Comparison of ENCODE assay signal across 8 cellular contexts in genomic region chr16:678858-679807, GRCh38. TPM values are rescaled to one million over a fixed set of nuclear protein-coding genes. Genes with fewer than 3 reads are reported as not detected.
A peak's percentile ranks its signal among the peaks of the same experiment; 100 is the strongest.
DNase-seq lines count a peak whose midpoint lies in the region; ATAC-seq, FAIRE-seq and TF ChIP-seq lines count a peak whose summit lies in the region.

No MANE protein-coding gene starts in this region.

- intact Hi-C loops in endothelial cell of umbilical vein (cut with micrococcal nuclease), result loop anchor here (1.0 kb wide), 1 partner anchor 11 kb away; the partner anchor contains the start of gene RHOT2
- intact Hi-C loops in mucosa of descending colon (cut with DNase I, micrococcal nuclease), result no loop called here
- intact Hi-C loops in stomach (cut with DNase I; ENCODE audit: low total_unique reads), result no loop called here

- ATAC-seq in mucosa of descending colon, result peak; percentile 20

- TF ChIP-seq POLR2A in GM12892 (IDR thresholded peaks at IDR 0.05; ENCODE audit: low read depth, low read length), result no peak
- no peak for TF ChIP-seq POLR2A in endothelial cell of umbilical vein (IDR thresholded peaks at IDR 0.05; ENCODE audit: low read depth, low read length)
- no peak for TF ChIP-seq POLR2A in stomach (IDR thresholded peaks at IDR 0.05)

- H3K4me1 ChIP-seq in endothelial cell of umbilical vein (ENCODE audit: control insufficient read depth, extremely low read depth, insufficient read depth, low read length) (peaks cover 20% of the 10 kb centered on the region), mucosa of descending colon (ENCODE audit: low read depth) (peaks cover 64% of the 10 kb centered on the region), stomach (peaks cover 55 to 84% (median 80%) of the 10 kb centered on the region in 4 donors)

- peak overlapping the region; percentile 22 for H3K4me2 ChIP-seq in endothelial cell of umbilical vein (ENCODE audit: insufficient read depth, low read length)

- H3K36me3 ChIP-seq in endothelial cell of umbilical vein (ENCODE audit: control insufficient read depth in 2 of 2, extremely low read depth in 1 of 2, insufficient read depth in 2 of 2, low read length in 2 of 2), result peaks cover 7 to 12% of the 10 kb centered on the region in 2 experiments
- H3K36me3 ChIP-seq in mucosa of descending colon (ENCODE audit: low read depth), result peaks cover 5% of the 10 kb centered on the region
- H3K36me3 ChIP-seq in stomach, result peaks cover 22 to 25% (median 23%) of the 10 kb centered on the region in 4 donors

- no peak overlapping the region for H3K9ac ChIP-seq in endothelial cell of umbilical vein (replicated peaks; ENCODE audit: extremely low read depth, insufficient read depth, low read length)

- dilution Hi-C loops in endothelial cell of umbilical vein (cut with MboI; ENCODE audit: extremely low pct_ligation_motif_present, low sequenced_read_pairs), result no loop called here

- 17 to 45% (median 26%) methylated on average over 27 to 51 of the region's 51 CpGs for WGBS in stomach, 5 donors

- TF ChIP-seq EP300 in stomach (IDR thresholded peaks at IDR 0.05), result no peak

- no peak for TF ChIP-seq CTCF in 22Rv1 (IDR thresholded peaks at IDR 0.05)
- no peak for TF ChIP-seq CTCF in endothelial cell of umbilical vein (IDR thresholded peaks at IDR 0.05; ENCODE audit: extremely low read depth in 1 of 2, insufficient read depth in 1 of 2, low read depth in 1 of 2, low read length in 2 of 2)
- TF ChIP-seq CTCF in mucosa of descending colon (IDR thresholded peaks at IDR 0.05), result no peak
- TF ChIP-seq CTCF in stomach (IDR thresholded peaks at IDR 0.05), result no peak

- POLR2A ChIA-PET in endothelial cell of umbilical vein (lab: Charles Lee), result no interaction called here

- CTCF ChIA-PET in endothelial cell of umbilical vein (lab: Charles Lee), result no interaction called here

- no peaks in the 10 kb centered on the region for H3K9me3 ChIP-seq in endothelial cell of umbilical vein (replicated peaks; ENCODE audit: control insufficient read depth, insufficient read depth, low read length)
- H3K9me3 ChIP-seq in mucosa of descending colon, result no peaks in the 10 kb centered on the region
- no peaks in the 10 kb centered on the region for H3K9me3 ChIP-seq in stomach

- peak overlapping the region in 2 of 3 experiments; percentile 17 to 52 for H3K4me3 ChIP-seq in endothelial cell of umbilical vein (replicated peaks in 1 of 3; ENCODE audit: insufficient read depth in 1 of 3, low read depth in 1 of 3, low read length in 3 of 3)
- no peak overlapping the region for H3K4me3 ChIP-seq in mucosa of descending colon
- H3K4me3 ChIP-seq in stomach, result peak overlapping the region; percentile 88 to 93 (median 88)

- no peak for DNase-seq in GM12892 (ENCODE audit: insufficient read length)
- peak; percentile 26 for DNase-seq in NCI-H2029 treated with DMSO at 0.1 percent for 48 hours (lab: John Stamatoyannopoulos, UW)
- DNase-seq in activated CD4-positive, CD25-positive, alpha-beta regulatory T cell treated with anti-CD3 and anti-CD28 coated beads, Interleukin-2, amount 50 U/mL, for 72 hours, result peak; percentile 61
- peak; percentile 49 for DNase-seq in endothelial cell of umbilical vein (ENCODE audit: low read depth, low spot score)
- peak; percentile 70 to 89 (median 82) for DNase-seq in mucosa of descending colon
- DNase-seq in stomach, result peak; percentile 76
- no peak for DNase-seq in NCI-H1105 (lab: John Stamatoyannopoulos, UW)

- H3K9me1 ChIP-seq in endothelial cell of umbilical vein (replicated peaks; ENCODE audit: control insufficient read depth, extremely low read depth, insufficient read depth, low read length), result no peaks in the 10 kb centered on the region

- peak; percentile 48 for FAIRE-seq in GM12892 (lab: Jason Lieb, UNC)
- no peak for FAIRE-seq in endothelial cell of umbilical vein (lab: Jason Lieb, UNC)

- H3K79me2 ChIP-seq in endothelial cell of umbilical vein (ENCODE audit: control insufficient read depth, insufficient read depth, low read length), result peaks cover 31% of the 10 kb centered on the region

- H3K27ac ChIP-seq in 22Rv1, result peak overlapping the region; percentile 98
- no peak overlapping the region for H3K27ac ChIP-seq in endothelial cell of umbilical vein (ENCODE audit: insufficient read depth, low read depth, low read length)
- peak overlapping the region; percentile 62 to 97 (median 93) for H3K27ac ChIP-seq in stomach

- BruUV-seq in endothelial cell of umbilical vein (replicated peaks; lab: Mats Ljungman, UMichigan), result no TSS peak

- peak overlapping the region; percentile 61 for H2AFZ ChIP-seq in endothelial cell of umbilical vein (ENCODE audit: low read depth, low read length)

- H3K27me3 ChIP-seq in endothelial cell of umbilical vein (ENCODE audit: control insufficient read depth in 2 of 2, insufficient read depth in 2 of 2, low read length in 2 of 2) (no peaks in the 10 kb centered on the region), stomach (peaks cover 0 to 18% (median 0%) of the 10 kb centered on the region in 3 donors)

- H4K20me1 ChIP-seq in endothelial cell of umbilical vein (replicated peaks; ENCODE audit: control insufficient read depth, extremely low read depth, insufficient read depth, low read length), result no peaks in the 10 kb centered on the region

RNA-seq across cellular contexts. Expression of gene STUB1, which starts 1.1 kb away (rescaled TPM):
- polyA plus RNA-seq in GM12892 (2012; ENCODE audit: missing spikeins), result 60.8 TPM
- total RNA-seq in endothelial cell of umbilical vein (105 and 107 TPM in 2 replicates), mucosa of descending colon (100 to 1,000 TPM in 2 of 3 donors, 10 to 100 TPM in 1; 77.8 to 119 (median 108) TPM), stomach (100 to 1,000 TPM in 3 of 5 donors, 10 to 100 TPM in 2; 43.5 to 307 (median 206) TPM)
- polyA plus RNA-seq in endothelial cell of umbilical vein (147 and 152 TPM in 2 replicates), stomach (100 to 1,000 TPM; 123 to 183 (median 128) TPM)
- polyA plus RNA-seq in endothelial cell of umbilical vein (2011; cell fraction: cytosol; rRNA removed), result 109 and 119 TPM in 2 replicates
- 112 and 120 TPM in 2 replicates for polyA plus RNA-seq in endothelial cell of umbilical vein (2011; cell fraction: nucleus; rRNA removed)
- 86.9 and 118 TPM in 2 replicates for polyA plus RNA-seq in endothelial cell of umbilical vein (2012)
- polyA minus RNA-seq in endothelial cell of umbilical vein, result 49.2 and 60.1 TPM in 2 replicates
- 29.9 TPM for polyA minus RNA-seq in endothelial cell of umbilical vein (2011; cell fraction: cytosol; rRNA and poly(A)+ RNA removed)
- polyA minus RNA-seq in endothelial cell of umbilical vein (2011; cell fraction: nucleus; rRNA and poly(A)+ RNA removed), result 13.8 and 18.4 TPM in 2 replicates

RNA-seq across cellular contexts. Expression of gene RHBDL1, which starts 3.7 kb away (rescaled TPM):
- not detected for polyA plus RNA-seq in GM12892 (2012; ENCODE audit: missing spikeins)
- total RNA-seq in endothelial cell of umbilical vein (1.8 TPM in 2 replicates), mucosa of descending colon (1 to 10 TPM; 2.8 to 3.4 (median 3.0) TPM), stomach (10 to 100 TPM in 1 of 5 donors, 1 to 10 TPM in 2, not detected in 2; 1.3 to 48.7 (median 6.7) TPM)
- polyA plus RNA-seq in endothelial cell of umbilical vein (1.1 and 1.8 TPM in 2 replicates), stomach (1 to 10 TPM in 2 of 3 donors, not detected in 1; 2.1 to 3.3 TPM)
- 0.11 and 0.12 TPM in 2 replicates for polyA plus RNA-seq in endothelial cell of umbilical vein (2011; cell fraction: cytosol; rRNA removed)
- 6.0 and 8.8 TPM in 2 replicates for polyA plus RNA-seq in endothelial cell of umbilical vein (2011; cell fraction: nucleus; rRNA removed)
- polyA plus RNA-seq in endothelial cell of umbilical vein (2012), result 0.74 and 2.0 TPM in 2 replicates
- 0.15 and 0.19 TPM in 2 replicates for polyA minus RNA-seq in endothelial cell of umbilical vein
- polyA minus RNA-seq in endothelial cell of umbilical vein (2011; cell fraction: cytosol; rRNA and poly(A)+ RNA removed), result 1.0 TPM
- polyA minus RNA-seq in endothelial cell of umbilical vein (2011; cell fraction: nucleus; rRNA and poly(A)+ RNA removed), result 0.91 and 2.2 TPM in 2 replicates

RNA-seq across cellular contexts. Expression of gene JMJD8, which starts 5.0 kb away (rescaled TPM):
- 17.4 TPM for polyA plus RNA-seq in GM12892 (2012; ENCODE audit: missing spikeins)
- 53.4 and 55.1 TPM in 2 replicates for total RNA-seq in endothelial cell of umbilical vein
- 102 and 125 TPM in 2 replicates for polyA plus RNA-seq in endothelial cell of umbilical vein
- polyA plus RNA-seq in endothelial cell of umbilical vein (2011; cell fraction: cytosol; rRNA removed), result 71.3 and 81.4 TPM in 2 replicates
- polyA plus RNA-seq in endothelial cell of umbilical vein (2011; cell fraction: nucleus; rRNA removed), result 67.1 and 67.6 TPM in 2 replicates
- polyA plus RNA-seq in endothelial cell of umbilical vein (2012), result 43.1 and 49.7 TPM in 2 replicates
- 29.4 and 32.9 TPM in 2 replicates for polyA minus RNA-seq in endothelial cell of umbilical vein
- polyA minus RNA-seq in endothelial cell of umbilical vein (2011; cell fraction: cytosol; rRNA and poly(A)+ RNA removed), result 23.2 TPM
- polyA minus RNA-seq in endothelial cell of umbilical vein (2011; cell fraction: nucleus; rRNA and poly(A)+ RNA removed), result 12.4 and 19.0 TPM in 2 replicates
- 10 to 100 TPM; 39.5 to 60.5 (median 46.9) TPM for total RNA-seq in mucosa of descending colon
- 100 to 1,000 TPM in 4 of 5 donors, 10 to 100 TPM in 1; 24.2 to 229 (median 123) TPM for total RNA-seq in stomach
- polyA plus RNA-seq in stomach, result 10 to 100 TPM; 27.6 to 44.2 (median 31.9) TPM

RNA-seq across cellular contexts. Expression of gene WDR24, which starts 11.1 kb away (rescaled TPM):
- polyA plus RNA-seq in GM12892 (2012; ENCODE audit: missing spikeins), result 3.3 TPM
- total RNA-seq in endothelial cell of umbilical vein (9.9 and 11.2 TPM in 2 replicates), mucosa of descending colon (10 to 100 TPM in 2 of 3 donors, 1 to 10 TPM in 1; 9.2 to 13.4 (median 10.5) TPM), stomach (10 to 100 TPM in 4 of 5 donors, 1 to 10 TPM in 1; 2.0 to 72.3 (median 27.4) TPM)
- polyA plus RNA-seq in endothelial cell of umbilical vein (9.9 and 14.1 TPM in 2 replicates), stomach (1 to 10 TPM; 4.7 to 6.7 (median 5.7) TPM)
- 3.2 and 5.1 TPM in 2 replicates for polyA plus RNA-seq in endothelial cell of umbilical vein (2011; cell fraction: cytosol; rRNA removed)
- 15.8 and 15.9 TPM in 2 replicates for polyA plus RNA-seq in endothelial cell of umbilical vein (2011; cell fraction: nucleus; rRNA removed)
- 5.3 and 9.4 TPM in 2 replicates for polyA plus RNA-seq in endothelial cell of umbilical vein (2012)
- polyA minus RNA-seq in endothelial cell of umbilical vein, result 5.3 and 6.6 TPM in 2 replicates
- 10.2 TPM for polyA minus RNA-seq in endothelial cell of umbilical vein (2011; cell fraction: cytosol; rRNA and poly(A)+ RNA removed)
- polyA minus RNA-seq in endothelial cell of umbilical vein (2011; cell fraction: nucleus; rRNA and poly(A)+ RNA removed), result 5.1 and 9.5 TPM in 2 replicates

RNA-seq across cellular contexts. Expression of gene RHOT2, which starts 11.2 kb away (rescaled TPM):
- polyA plus RNA-seq in GM12892 (2012; ENCODE audit: missing spikeins), result 40.5 TPM
- total RNA-seq in endothelial cell of umbilical vein (96.0 and 106 TPM in 2 replicates), mucosa of descending colon (100 to 1,000 TPM; 124 to 138 (median 127) TPM), stomach (100 to 1,000 TPM in 3 of 5 donors, 10 to 100 TPM in 2; 41.5 to 574 (median 171) TPM)
- polyA plus RNA-seq in endothelial cell of umbilical vein (139 and 190 TPM in 2 replicates), stomach (100 to 1,000 TPM in 1 of 3 donors, 10 to 100 TPM in 2; 68.1 to 151 (median 68.8) TPM)
- polyA plus RNA-seq in endothelial cell of umbilical vein (2011; cell fraction: cytosol; rRNA removed), result 50.4 and 72.9 TPM in 2 replicates
- polyA plus RNA-seq in endothelial cell of umbilical vein (2011; cell fraction: nucleus; rRNA removed), result 619 and 686 TPM in 2 replicates
- 65.9 and 88.5 TPM in 2 replicates for polyA plus RNA-seq in endothelial cell of umbilical vein (2012)
- 41.9 and 43.1 TPM in 2 replicates for polyA minus RNA-seq in endothelial cell of umbilical vein
- 29.7 TPM for polyA minus RNA-seq in endothelial cell of umbilical vein (2011; cell fraction: cytosol; rRNA and poly(A)+ RNA removed)
- polyA minus RNA-seq in endothelial cell of umbilical vein (2011; cell fraction: nucleus; rRNA and poly(A)+ RNA removed), result 50.2 and 91.7 TPM in 2 replicates

Comparison
In these comparisons a context has a peak if more than half of its experiments do, and no peak if none do; other contexts are left out.
1. DNase-seq: peak in NCI-H2029 treated with DMSO at 0.1 percent for 48 hours (single experiment), activated CD4-positive, CD25-positive, alpha-beta regulatory T cell treated with anti-CD3 and anti-CD28 coated beads, Interleukin-2, amount 50 U/mL, for 72 hours (single experiment), endothelial cell of umbilical vein (single experiment), mucosa of descending colon (3 of 3) and stomach (single experiment); none in GM12892 (single experiment) and NCI-H1105 (single experiment).